Comparison of ENCODE assay signal across 18 cellular contexts in genomic region chr11:118015385-118015841, GRCh38. TPM values are rescaled to one million over a fixed set of nuclear protein-coding genes. Genes with fewer than 3 reads are reported as not detected.
DNase-seq lines count a peak whose midpoint lies in the region; ATAC-seq and TF ChIP-seq lines count a peak whose summit lies in the region.
"Had no signal": no experiment of that assay in that cellular context is flagged by ENCODE, and none has a peak within 500 bp of the region (broad histone marks: within the 10 kb centered on the region; RNA-seq: fewer than 3 reads in every experiment).

No MANE protein-coding gene starts in this region.

- H3K4me1 Mint-ChIP-seq in activated T-cell treated with anti-CD3 and anti-CD28 coated beads, Interleukin-2, amount 50 U/mL, for 24 hours (ENCODE audit: low read depth) = peaks cover 59% of the 10 kb centered on the region
- H3K4me1 Mint-ChIP-seq in T-helper 17 cell = peaks cover 33% of the 10 kb centered on the region
- peaks cover 59% of the 10 kb centered on the region for H3K4me1 Mint-ChIP-seq in activated naive CD8-positive, alpha-beta T cell treated with anti-CD3 and anti-CD28 coated beads, Interleukin-2, amount 10 ng/mL, durations not matched to agents 7 days and 5 days
- H3K4me1 Mint-ChIP-seq in stimulated activated effector memory CD8-positive, alpha-beta T cell treated with anti-CD3 and anti-CD28 coated beads, Interleukin-12 subunit alpha, Interleukin-12 subunit beta, amount 100 ng/mL, for 72 hours = peaks cover 71% of the 10 kb centered on the region

- peaks cover 0 to 13% of the 10 kb centered on the region in 2 donors for H3K27me3 ChIP-seq in tibial artery
- peaks cover 16% of the 10 kb centered on the region for H3K27me3 ChIP-seq in BE2C

- peak; percentile 41 for DNase-seq in activated T-cell treated with anti-CD3 and anti-CD28 coated beads, Interleukin-2, amount 50 U/mL, for 24 hours
- DNase-seq in activated T-cell treated with anti-CD3 and anti-CD28 coated beads, Interleukin-2, amount 50 U/mL, for 1 hour = no peak
- DNase-seq in T-helper 17 cell (no peak), tibial artery (no peak), BE2C (no peak)
- DNase-seq in activated naive CD8-positive, alpha-beta T cell treated with anti-CD3 and anti-CD28 coated beads, Interleukin-2, amount 10 ng/mL, durations not matched to agents 7 days and 5 days = peak; percentile 60
- DNase-seq in stimulated activated effector memory CD8-positive, alpha-beta T cell treated with anti-CD3 and anti-CD28 coated beads, Interleukin-12 subunit alpha, Interleukin-12 subunit beta, amount 100 ng/mL, for 72 hours (ENCODE audit: low spot score in 2 of 2) = no peak
- DNase-seq: anterior cingulate cortex, COR-L47, foreskin melanocyte, GM23248, NCI-H2171 treated with DMSO at 0.1 percent for 48 hours, NCI-H774 had no signal

- TF ChIP-seq CTCF in tibial artery (IDR thresholded peaks at IDR 0.05) = no peak
- no peak for TF ChIP-seq CTCF in BE2C (IDR thresholded peaks at IDR 0.05; ENCODE audit: low read depth, low read length)

- ATAC-seq in T-helper 17 cell (no peak), HG03565 (IDR thresholded peaks at IDR 0.05; ENCODE audit: unreplicated experiment) (no peak)
- ATAC-seq in activated naive CD8-positive, alpha-beta T cell treated with anti-CD3 and anti-CD28 coated beads, Interleukin-2, amount 10 ng/mL, durations not matched to agents 7 days and 5 days (ENCODE audit: low read depth) = peak; percentile 58
- ATAC-seq in stimulated activated effector memory CD8-positive, alpha-beta T cell treated with anti-CD3 and anti-CD28 coated beads, Interleukin-12 subunit alpha, Interleukin-12 subunit beta, amount 100 ng/mL, for 72 hours = peak; percentile 68
- ATAC-seq: A549 had no signal

- H3K4me1 ChIP-seq in tibial artery (peaks cover 0 to 5% (median 0%) of the 10 kb centered on the region in 4 donors), BE2C (no peaks in the 10 kb centered on the region)
- H3K4me1 ChIP-seq: A549 had no signal

- no peaks in the 10 kb centered on the region for H3K27me3 Mint-ChIP-seq in activated T-cell treated with anti-CD3 and anti-CD28 coated beads, Interleukin-2, amount 50 U/mL, for 24 hours
- no peaks in the 10 kb centered on the region for H3K27me3 Mint-ChIP-seq in T-helper 17 cell
- no peaks in the 10 kb centered on the region for H3K27me3 Mint-ChIP-seq in activated naive CD8-positive, alpha-beta T cell treated with anti-CD3 and anti-CD28 coated beads, Interleukin-2, amount 10 ng/mL, durations not matched to agents 7 days and 5 days

- POLR2A ChIA-PET in activated naive CD8-positive, alpha-beta T cell treated with anti-CD3 and anti-CD28 coated beads, Interleukin-2, amount 10 ng/mL, durations not matched to agents 7 days and 5 days (lab: Charles Lee) = interaction anchor here (0.6 to 2.9 kb wide), 18 partner anchors 12 to 785 kb away, joined by 3 to 109 read pairs (median 5); partner anchors contain the start of gene IL10RA

- H3K4me3 Mint-ChIP-seq in activated T-cell treated with anti-CD3 and anti-CD28 coated beads, Interleukin-2, amount 50 U/mL, for 24 hours = no peak overlapping the region
- H3K4me3 Mint-ChIP-seq in T-helper 17 cell = peak overlapping the region; percentile 43
- H3K4me3 Mint-ChIP-seq in activated naive CD8-positive, alpha-beta T cell treated with anti-CD3 and anti-CD28 coated beads, Interleukin-2, amount 10 ng/mL, durations not matched to agents 7 days and 5 days = peak overlapping the region; percentile 58
- H3K4me3 Mint-ChIP-seq in stimulated activated effector memory CD8-positive, alpha-beta T cell treated with anti-CD3 and anti-CD28 coated beads, Interleukin-12 subunit alpha, Interleukin-12 subunit beta, amount 100 ng/mL, for 72 hours = peak overlapping the region; percentile 60

- intact Hi-C loops in tibial artery (cut with DNase I; ENCODE audit: low total_unique reads) = no loop called here

- H3K9me3 Mint-ChIP-seq in activated T-cell treated with anti-CD3 and anti-CD28 coated beads, Interleukin-2, amount 50 U/mL, for 24 hours = peaks cover 25% of the 10 kb centered on the region
- H3K9me3 Mint-ChIP-seq in activated naive CD8-positive, alpha-beta T cell treated with anti-CD3 and anti-CD28 coated beads, Interleukin-2, amount 10 ng/mL, durations not matched to agents 7 days and 5 days = peaks cover 23% of the 10 kb centered on the region
- H3K9me3 Mint-ChIP-seq in stimulated activated effector memory CD8-positive, alpha-beta T cell treated with anti-CD3 and anti-CD28 coated beads, Interleukin-12 subunit alpha, Interleukin-12 subunit beta, amount 100 ng/mL, for 72 hours = peaks cover 30% of the 10 kb centered on the region

- H3K4me3 ChIP-seq in tibial artery (no peak overlapping the region), BE2C (ENCODE audit: low read depth, low read length) (no peak overlapping the region)
- H3K4me3 ChIP-seq: A549, GM23248 had no signal

- peaks cover 6% of the 10 kb centered on the region for H3K9me3 ChIP-seq in T-helper 17 cell (ENCODE audit: control insufficient read depth, low read length, poor library complexity, severe bottlenecking)
- H3K9me3 ChIP-seq in tibial artery = no peaks in the 10 kb centered on the region
- H3K9me3 ChIP-seq in BE2C = no peaks in the 10 kb centered on the region; the same call in 1 of the 2 replicates

- H3K36me3 ChIP-seq in tibial artery (no peaks in the 10 kb centered on the region), BE2C (no peaks in the 10 kb centered on the region)

- peaks cover 16% of the 10 kb centered on the region for H3K36me3 Mint-ChIP-seq in activated T-cell treated with anti-CD3 and anti-CD28 coated beads, Interleukin-2, amount 50 U/mL, for 24 hours (ENCODE audit: low read depth)
- peaks cover 2% of the 10 kb centered on the region for H3K36me3 Mint-ChIP-seq in T-helper 17 cell (ENCODE audit: low read depth)
- H3K36me3 Mint-ChIP-seq in activated naive CD8-positive, alpha-beta T cell treated with anti-CD3 and anti-CD28 coated beads, Interleukin-2, amount 10 ng/mL, durations not matched to agents 7 days and 5 days = peaks cover 40% of the 10 kb centered on the region
- peaks cover 6% of the 10 kb centered on the region for H3K36me3 Mint-ChIP-seq in stimulated activated effector memory CD8-positive, alpha-beta T cell treated with anti-CD3 and anti-CD28 coated beads, Interleukin-12 subunit alpha, Interleukin-12 subunit beta, amount 100 ng/mL, for 72 hours

- peak overlapping the region; percentile 55 for H3K27ac Mint-ChIP-seq in activated T-cell treated with anti-CD3 and anti-CD28 coated beads, Interleukin-2, amount 50 U/mL, for 24 hours
- peak overlapping the region; percentile 85 for H3K27ac Mint-ChIP-seq in T-helper 17 cell
- peak overlapping the region; percentile 88 for H3K27ac Mint-ChIP-seq in activated naive CD8-positive, alpha-beta T cell treated with anti-CD3 and anti-CD28 coated beads, Interleukin-2, amount 10 ng/mL, durations not matched to agents 7 days and 5 days
- peak overlapping the region; percentile 81 for H3K27ac Mint-ChIP-seq in stimulated activated effector memory CD8-positive, alpha-beta T cell treated with anti-CD3 and anti-CD28 coated beads, Interleukin-12 subunit alpha, Interleukin-12 subunit beta, amount 100 ng/mL, for 72 hours
- H3K27ac Mint-ChIP-seq: progenitor cell of endocrine pancreas had no signal

- H3K27ac ChIP-seq in tibial artery = no peak overlapping the region
- H3K27ac ChIP-seq: A549, GM23248, VCaP had no signal

RNA-seq across cellular contexts. Expression of gene IL10RA, which starts 29.2 kb away (rescaled TPM):
- 100 to 1,000 TPM; 262 to 274 TPM for total RNA-seq in T-helper 17 cell
- total RNA-seq in activated naive CD8-positive, alpha-beta T cell treated with anti-CD3 and anti-CD28 coated beads, Interleukin-2, amount 10 ng/mL, durations not matched to agents 7 days and 5 days = 100 to 1,000 TPM; 304 TPM
- polyA plus RNA-seq in BE2C (2012; ENCODE audit: insufficient read depth, insufficient read length, low read depth) = 0.32 TPM
- total RNA-seq: GM23248, myocyte had no signal
- polyA plus RNA-seq: GM23248 had no signal

Comparison
In these comparisons a context has a peak if more than half of its experiments do, and no peak if none do; other contexts are left out.
1. DNase-seq: peak in activated T-cell treated with anti-CD3 and anti-CD28 coated beads, Interleukin-2, amount 50 U/mL, for 24 hours (single experiment) and activated naive CD8-positive, alpha-beta T cell treated with anti-CD3 and anti-CD28 coated beads, Interleukin-2, amount 10 ng/mL, durations not matched to agents 7 days and 5 days (single experiment); none in activated T-cell treated with anti-CD3 and anti-CD28 coated beads, Interleukin-2, amount 50 U/mL, for 1 hour (single experiment), T-helper 17 cell (0 of 3), stimulated activated effector memory CD8-positive, alpha-beta T cell treated with anti-CD3 and anti-CD28 coated beads, Interleukin-12 subunit alpha, Interleukin-12 subunit beta, amount 100 ng/mL, for 72 hours (0 of 2), tibial artery (0 of 2) and BE2C (single experiment).
2. ATAC-seq: peak in activated naive CD8-positive, alpha-beta T cell treated with anti-CD3 and anti-CD28 coated beads, Interleukin-2, amount 10 ng/mL, durations not matched to agents 7 days and 5 days (single experiment) and stimulated activated effector memory CD8-positive, alpha-beta T cell treated with anti-CD3 and anti-CD28 coated beads, Interleukin-12 subunit alpha, Interleukin-12 subunit beta, amount 100 ng/mL, for 72 hours (single experiment); none in T-helper 17 cell (single experiment) and HG03565 (single experiment).
3. Peak in every context shown above with its lines, with median percentiles within 50 percentile points of each other: H3K27ac Mint-ChIP-seq.